27 cellular contexts compared by ENCODE assay signal in genomic region chr1:43949663-43950062, GRCh38. TPM values are rescaled to one million over a fixed set of nuclear protein-coding genes. Genes with fewer than 3 reads are reported as not detected.
DNase-seq lines count a peak whose midpoint lies in the region; ATAC-seq and TF ChIP-seq lines count a peak whose summit lies in the region.
"Had no signal": no experiment of that assay in that cellular context is flagged by ENCODE, and none has a peak within 500 bp of the region (broad histone marks: within the 10 kb centered on the region; RNA-seq: fewer than 3 reads in every experiment).

No MANE protein-coding gene starts in this region.

- H3K27me3 Mint-ChIP-seq in brain: peaks cover 12% of the 10 kb centered on the region
- H3K27me3 Mint-ChIP-seq: activated naive CD8-positive, alpha-beta T cell treated with anti-CD3 and anti-CD28 coated beads for 36 hours; natural killer cell treated with Interleukin-12 subunit alpha and Interleukin-12 subunit beta and Interleukin-15 and Interleukin-18, amount 100 ng/mL, for 72 hours had no signal

- no peaks in the 10 kb centered on the region for H3K9me3 ChIP-seq in left ventricle myocardium inferior (replicated peaks)
- H3K9me3 ChIP-seq in right cardiac atrium (ENCODE audit: control insufficient read depth, low read length): no peaks in the 10 kb centered on the region
- H3K9me3 ChIP-seq in neural cell (ENCODE audit: low read length): no peaks in the 10 kb centered on the region
- no peaks in the 10 kb centered on the region for H3K9me3 ChIP-seq in HAP-1
- H3K9me3 ChIP-seq: BE2C, upper lobe of right lung had no signal

- peaks cover 9% of the 10 kb centered on the region for H3K36me3 Mint-ChIP-seq in brain

- peak; percentile 32 for DNase-seq in left ventricle myocardium inferior
- DNase-seq in right cardiac atrium: no peak
- no peak for DNase-seq in NCI-H345 (lab: John Stamatoyannopoulos, UW)
- DNase-seq in HAP-1 (ENCODE audit: low spot score in 2 of 2): no peak
- no peak for DNase-seq in NCI-H748 treated with DMSO at 0.1 percent for 48 hours (lab: John Stamatoyannopoulos, UW)
- DNase-seq: activated CD4-positive, alpha-beta T cell treated with anti-CD3 and anti-CD28 coated beads, Interleukin-2, amount 50 U/mL, for 48 hours; activated CD4-positive, CD25-positive, alpha-beta regulatory T cell; activated CD8-positive, alpha-beta memory T cell treated with anti-CD3 and anti-CD28 coated beads, Interleukin-2, amount 50 U/mL, for 48 hours; activated effector memory CD4-positive, alpha-beta T cell treated with Interleukin-2 at 50 U/mL for 16 hours; activated naive CD8-positive, alpha-beta T cell treated with anti-CD3 and anti-CD28 coated beads for 36 hours; BE2C; DMS53; effector CD4-positive, alpha-beta T cell; erythroblast; foreskin keratinocyte; GF-D8; midbrain; NCI-H1694; NCI-H82; posterior cingulate gyrus; SW 1271; upper lobe of right lung had no signal

- peaks cover 9% of the 10 kb centered on the region for H3K36me3 ChIP-seq in left ventricle myocardium inferior
- no peaks in the 10 kb centered on the region for H3K36me3 ChIP-seq in neural cell (ENCODE audit: insufficient read depth, low read length)
- no peaks in the 10 kb centered on the region for H3K36me3 ChIP-seq in HAP-1 (replicated peaks)
- H3K36me3 ChIP-seq: BE2C, upper lobe of right lung had no signal

- H3K79me2 ChIP-seq in neural cell (replicated peaks; ENCODE audit: insufficient read depth, low read length): peaks cover 50% of the 10 kb centered on the region

- intact Hi-C loops in left ventricle myocardium inferior (cut with micrococcal nuclease) (no loop called here), right cardiac atrium (cut with DNase I) (no loop called here)

- no peak for TF ChIP-seq EP300 in neural cell (conservative IDR thresholded peaks at IDR 0.05; ENCODE audit: poor library complexity, severe bottlenecking)

- H3K4me2 ChIP-seq in neural cell (ENCODE audit: low read length): no peak overlapping the region
- H3K4me2 ChIP-seq: hepatocyte had no signal

- TF ChIP-seq RAD21 in neural cell (conservative IDR thresholded peaks at IDR 0.05): no peak

- in situ Hi-C loops in HAP-1 (cut with MboI; ENCODE audit: low sequenced_read_pairs): loop anchor here (25.0 kb wide), 1 partner anchor 412 kb away; the partner anchor contains the start of gene PTPRF

- H3F3A ChIP-seq in neural cell (ENCODE audit: insufficient read depth, low read length, poor library complexity, severe bottlenecking): no peaks in the 10 kb centered on the region

- no peak overlapping the region for H2AFZ ChIP-seq in neural cell (ENCODE audit: low read depth, low read length)
- H2AFZ ChIP-seq: hepatocyte had no signal

- peak overlapping the region in 4 of 5 experiments; percentile 27 to 96 (median 81) for H3K4me3 Mint-ChIP-seq in brain
- H3K4me3 Mint-ChIP-seq: activated naive CD8-positive, alpha-beta T cell treated with anti-CD3 and anti-CD28 coated beads for 36 hours; natural killer cell treated with Interleukin-12 subunit alpha and Interleukin-12 subunit beta and Interleukin-15 and Interleukin-18, amount 100 ng/mL, for 72 hours had no signal

- H3K4me1 Mint-ChIP-seq in brain: peaks cover 88% of the 10 kb centered on the region

- no peak for TF ChIP-seq CTCF in left ventricle myocardium inferior (IDR thresholded peaks at IDR 0.05; ENCODE audit: borderline replicate concordance)
- TF ChIP-seq CTCF in brain (conservative IDR thresholded peaks at IDR 0.05): no peak
- TF ChIP-seq CTCF in neural cell (IDR thresholded peaks at IDR 0.05; ENCODE audit: poor library complexity, severe bottlenecking): no peak

- no peaks in the 10 kb centered on the region for H3K27me3 ChIP-seq in left ventricle myocardium inferior (ENCODE audit: low read depth)
- no peaks in the 10 kb centered on the region for H3K27me3 ChIP-seq in right cardiac atrium (ENCODE audit: control insufficient read depth, insufficient read depth)
- no peaks in the 10 kb centered on the region for H3K27me3 ChIP-seq in neural cell (ENCODE audit: insufficient read depth, low read depth, low read length)
- H3K27me3 ChIP-seq in HAP-1 (ENCODE audit: low read depth): no peaks in the 10 kb centered on the region
- H3K27me3 ChIP-seq: BE2C, foreskin keratinocyte, hepatocyte, upper lobe of right lung had no signal

- no peak overlapping the region for H3K9ac ChIP-seq in neural cell (ENCODE audit: low read length)

- H3K27ac Mint-ChIP-seq in brain: peak overlapping the region in 1 of 5 experiments; percentile 98
- H3K27ac Mint-ChIP-seq: activated naive CD8-positive, alpha-beta T cell treated with anti-CD3 and anti-CD28 coated beads for 36 hours; natural killer cell treated with Interleukin-12 subunit alpha and Interleukin-12 subunit beta and Interleukin-15 and Interleukin-18, amount 100 ng/mL, for 72 hours had no signal

- 80% methylated on average over 14 of the region's 14 CpGs for WGBS in right cardiac atrium

- H3K27ac ChIP-seq in left ventricle myocardium inferior (replicated peaks) (peak overlapping the region; percentile 50), right cardiac atrium (ENCODE audit: low read length) (no peak overlapping the region), neural cell (ENCODE audit: low read length) (no peak overlapping the region)
- H3K27ac ChIP-seq: foreskin keratinocyte, hepatocyte, upper lobe of right lung had no signal

- ATAC-seq in right cardiac atrium: no peak
- no peak for ATAC-seq in HG02588 (IDR thresholded peaks at IDR 0.05; ENCODE audit: unreplicated experiment)
- ATAC-seq: foreskin keratinocyte; natural killer cell treated with Interleukin-12 subunit alpha and Interleukin-12 subunit beta and Interleukin-15 and Interleukin-18, amount 100 ng/mL, for 72 hours; upper lobe of right lung had no signal

- H3K9me2 ChIP-seq in neural cell (ENCODE audit: insufficient read depth, low read length): no peaks in the 10 kb centered on the region

- H3K4me3 ChIP-seq in left ventricle myocardium inferior: no peak overlapping the region
- H3K4me3 ChIP-seq in right cardiac atrium (ENCODE audit: low read length): no peak overlapping the region
- peak overlapping the region; percentile 78 for H3K4me3 ChIP-seq in neural cell (ENCODE audit: low read length)
- H3K4me3 ChIP-seq in HAP-1: no peak overlapping the region
- H3K4me3 ChIP-seq: hepatocyte, upper lobe of right lung had no signal

- H4K20me1 ChIP-seq in neural cell (ENCODE audit: insufficient read depth): no peaks in the 10 kb centered on the region

- H3K4me1 ChIP-seq in left ventricle myocardium inferior: peaks cover 93% of the 10 kb centered on the region
- no peaks in the 10 kb centered on the region for H3K4me1 ChIP-seq in right cardiac atrium (ENCODE audit: control insufficient read depth, insufficient read depth, low read length)
- peaks cover 6% of the 10 kb centered on the region for H3K4me1 ChIP-seq in HAP-1
- H3K4me1 ChIP-seq: BE2C, foreskin keratinocyte had no signal

- no peaks in the 10 kb centered on the region for H3K9me3 Mint-ChIP-seq in brain
- H3K9me3 Mint-ChIP-seq: activated naive CD8-positive, alpha-beta T cell treated with anti-CD3 and anti-CD28 coated beads for 36 hours; natural killer cell treated with Interleukin-12 subunit alpha and Interleukin-12 subunit beta and Interleukin-15 and Interleukin-18, amount 100 ng/mL, for 72 hours had no signal

RNA-seq across cellular contexts. Expression of gene IPO13, which starts 2.9 kb away (rescaled TPM):
- total RNA-seq in left ventricle myocardium inferior: 57.4 TPM
- 10 to 100 TPM; 25.5 to 31.2 (median 29.2) TPM for total RNA-seq in right cardiac atrium
- polyA plus RNA-seq in right cardiac atrium: 18.6 TPM
- 99.2 TPM for polyA plus RNA-seq in brain (ENCODE audit: insufficient read depth, low read depth, low replicate concordance)
- 29.8 and 38.4 TPM in 2 replicates for polyA plus RNA-seq in neural cell
- 36.6 and 39.0 TPM in 2 replicates for polyA minus RNA-seq in neural cell

RNA-seq across cellular contexts. Expression of gene ARTN, which starts 16.1 kb away (rescaled TPM):
- total RNA-seq in left ventricle myocardium inferior (0.14 TPM), right cardiac atrium (1 to 10 TPM in 1 of 4 donors, under 1 TPM in 3; 0.40 to 1.3 (median 0.52) TPM)
- polyA plus RNA-seq in right cardiac atrium (0.34 TPM), brain (ENCODE audit: insufficient read depth, low read depth, low replicate concordance) (1.2 TPM), neural cell (1.4 and 2.2 TPM in 2 replicates)
- polyA minus RNA-seq in neural cell: 0.58 TPM in 1 of 2 replicates, not detected in the other
- total RNA-seq: hepatocyte had no signal

RNA-seq across cellular contexts. Expression of gene DPH2, which starts 20.1 kb away (rescaled TPM):
- total RNA-seq in left ventricle myocardium inferior (18.2 TPM), right cardiac atrium (10 to 100 TPM; 14.2 to 19.0 (median 15.4) TPM)
- polyA plus RNA-seq in right cardiac atrium (10.7 TPM), brain (ENCODE audit: insufficient read depth, low read depth, low replicate concordance) (27.6 TPM), neural cell (26.0 and 29.2 TPM in 2 replicates)
- polyA minus RNA-seq in neural cell: 13.1 and 16.3 TPM in 2 replicates

RNA-seq across cellular contexts. Expression of gene ATP6V0B, which starts 25.1 kb away (rescaled TPM):
- 80.6 TPM for total RNA-seq in left ventricle myocardium inferior
- total RNA-seq in right cardiac atrium: 100 to 1,000 TPM in 2 of 4 donors, 10 to 100 TPM in 2; 76.9 to 118 (median 99.2) TPM
- 111 TPM for polyA plus RNA-seq in right cardiac atrium
- 273 TPM for polyA plus RNA-seq in brain (ENCODE audit: insufficient read depth, low read depth, low replicate concordance)
- polyA plus RNA-seq in neural cell: 580 and 705 TPM in 2 replicates
- 239 and 250 TPM in 2 replicates for polyA minus RNA-seq in neural cell

RNA-seq across cellular contexts. Expression of gene B4GALT2, which starts 29.3 kb away (rescaled TPM):
- total RNA-seq in left ventricle myocardium inferior (40.3 TPM), right cardiac atrium (10 to 100 TPM; 30.5 to 39.1 (median 34.5) TPM)
- polyA plus RNA-seq in right cardiac atrium (29.3 TPM), brain (ENCODE audit: insufficient read depth, low read depth, low replicate concordance) (91.9 TPM), neural cell (129 and 147 TPM in 2 replicates)
- 117 and 141 TPM in 2 replicates for polyA minus RNA-seq in neural cell
